19 cellular contexts compared by ENCODE assay signal in the genomic region with DNA sequence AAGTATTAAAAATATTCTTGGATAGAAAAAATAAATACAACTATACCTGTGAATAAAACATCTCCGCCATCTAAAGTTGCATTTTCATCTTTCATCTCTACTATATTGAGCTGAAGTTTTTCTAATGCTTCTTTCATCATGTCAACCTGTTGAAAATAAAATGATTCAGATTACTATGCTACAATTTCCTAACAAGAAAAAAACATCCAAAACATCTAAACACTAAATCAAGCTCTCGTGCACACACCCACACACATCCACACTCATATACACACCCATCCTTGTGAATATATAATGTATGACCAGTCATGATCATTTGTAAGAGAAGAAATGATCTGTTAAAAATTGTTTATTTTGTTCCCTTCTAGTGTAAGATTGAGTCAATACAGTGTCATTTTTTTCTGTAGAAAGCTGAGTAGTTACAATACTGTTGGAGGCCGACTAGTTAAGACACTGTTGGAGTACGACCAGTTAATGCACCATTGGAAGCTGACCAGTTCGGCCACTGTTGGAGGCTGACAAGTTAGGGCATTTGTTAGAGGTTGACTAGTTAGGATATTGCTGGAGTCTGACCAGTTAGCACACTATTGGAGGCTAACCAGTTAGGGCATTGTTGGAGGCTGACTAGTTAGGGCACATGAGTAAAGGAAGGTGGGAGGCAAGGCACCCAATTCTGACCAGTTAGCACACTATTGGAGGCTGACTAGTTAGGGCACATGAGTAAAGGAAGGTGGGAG.
DNase-seq lines count a peak whose midpoint lies in the region; ATAC-seq, FAIRE-seq and TF ChIP-seq lines count a peak whose summit lies in the region.
"Had no signal": no experiment of that assay in that cellular context is flagged by ENCODE, and none has a peak within 500 bp of the region (broad histone marks: within the 10 kb centered on the region; RNA-seq: fewer than 3 reads in every experiment).

No MANE protein-coding gene starts in this region.

- no peak overlapping the region for H3K4me3 Mint-ChIP-seq in neural progenitor cell
- H3K4me3 Mint-ChIP-seq: CD4-positive, CD25-positive, alpha-beta regulatory T cell had no signal

- no peaks in the 10 kb centered on the region for H3K9me3 Mint-ChIP-seq in neural progenitor cell
- H3K9me3 Mint-ChIP-seq: CD4-positive, CD25-positive, alpha-beta regulatory T cell had no signal

- H3K27ac ChIP-seq in SJSA1, result 0 out of 2 replicates have a peak overlapping the region, but pooled peaks have one; percentile 55
- peak overlapping the region; percentile 76 for H3K27ac ChIP-seq in osteoblast (ENCODE audit: low read depth, low read length)
- no peak overlapping the region for H3K27ac ChIP-seq in neural progenitor cell
- H3K27ac ChIP-seq: Peyer's patch had no signal

- H3K36me3 ChIP-seq in SJSA1, result peaks cover 14% of the 10 kb centered on the region; the same call in 1 of the 2 replicates
- H3K36me3 ChIP-seq in osteoblast (ENCODE audit: insufficient read depth, low read length), result peaks cover 24% of the 10 kb centered on the region
- H3K36me3 ChIP-seq in neural progenitor cell, result no peaks in the 10 kb centered on the region
- H3K36me3 ChIP-seq: HAP-1, Peyer's patch had no signal

- H3K27ac Mint-ChIP-seq in neural progenitor cell, result no peak overlapping the region
- H3K27ac Mint-ChIP-seq: CD4-positive, CD25-positive, alpha-beta regulatory T cell had no signal

- no peak overlapping the region for H3K4me3 ChIP-seq in SJSA1
- no peak overlapping the region for H3K4me3 ChIP-seq in osteoblast (ENCODE audit: insufficient read depth, low read length)
- no peak overlapping the region for H3K4me3 ChIP-seq in neural progenitor cell
- H3K4me3 ChIP-seq: HAP-1, Peyer's patch had no signal

- H3K27me3 ChIP-seq in SJSA1 (replicated peaks), result no peaks in the 10 kb centered on the region
- H3K27me3 ChIP-seq in osteoblast (ENCODE audit: insufficient read depth, low read length), result no peaks in the 10 kb centered on the region
- H3K27me3 ChIP-seq in neural progenitor cell, result no peaks in the 10 kb centered on the region
- H3K27me3 ChIP-seq: Peyer's patch had no signal

- H3K9ac ChIP-seq in neural progenitor cell, result no peak overlapping the region

- no peaks in the 10 kb centered on the region for H3F3A ChIP-seq in neural progenitor cell (ENCODE audit: low read depth)

- TF ChIP-seq CTCF in D721Med (IDR thresholded peaks at IDR 0.05; ENCODE audit: insufficient read depth, missing control alignments) (no peak), osteoblast (IDR thresholded peaks at IDR 0.05; ENCODE audit: extremely low read depth, low read depth, low read length) (no peak), neural progenitor cell (IDR thresholded peaks at IDR 0.05) (no peak)

- H3K79me2 ChIP-seq in osteoblast (ENCODE audit: insufficient read depth, low read length) (peaks cover 65% of the 10 kb centered on the region), neural progenitor cell (ENCODE audit: low read depth) (no peaks in the 10 kb centered on the region)

- H3K27me3 Mint-ChIP-seq in neural progenitor cell (ENCODE audit: insufficient read depth, low read depth), result no peaks in the 10 kb centered on the region

- H3K9me3 ChIP-seq in SJSA1 (replicated peaks) (no peaks in the 10 kb centered on the region), osteoblast (ENCODE audit: low read depth, low read length) (no peaks in the 10 kb centered on the region), neural progenitor cell (ENCODE audit: low read depth) (no peaks in the 10 kb centered on the region)
- H3K9me3 ChIP-seq: HAP-1, Peyer's patch had no signal

- no peak overlapping the region for H2AFZ ChIP-seq in osteoblast (ENCODE audit: low read length)
- H2AFZ ChIP-seq in neural progenitor cell (replicated peaks), result no peak overlapping the region

- FAIRE-seq in D721Med (lab: Jason Lieb, UNC), result peak; percentile 6

- ATAC-seq in HG03342 (IDR thresholded peaks at IDR 0.05; ENCODE audit: unreplicated experiment) (no peak), HG03521 (IDR thresholded peaks at IDR 0.05; ENCODE audit: unreplicated experiment) (no peak)

- no peaks in the 10 kb centered on the region for H4K20me1 ChIP-seq in osteoblast (ENCODE audit: insufficient read depth, low read length)
- no peaks in the 10 kb centered on the region for H4K20me1 ChIP-seq in neural progenitor cell (ENCODE audit: low read depth)

- no peak for DNase-seq in D721Med (ENCODE audit: insufficient read length, low spot score)
- peak; percentile 49 for DNase-seq in HCEC 1CT
- DNase-seq in SJSA1 (ENCODE audit: low read depth in 1 of 2, low spot score in 2 of 2), result no peak
- no peak for DNase-seq in osteoblast (ENCODE audit: insufficient read length, low spot score, missing footprints)
- no peak for DNase-seq in activated CD4-positive, CD25-positive, alpha-beta regulatory T cell (lab: John Stamatoyannopoulos, UW)
- DNase-seq in neural progenitor cell (ENCODE audit: low spot score), result no peak
- DNase-seq: ACHN; CD4-positive, CD25-positive, alpha-beta regulatory T cell; DMS79 treated with DMSO at 0.1 percent for 48 hours; KG1; NCI-H1105 treated with DMSO at 0.1 percent for 48 hours; NCI-H187; NCI-H774; Peyer's patch; SHP77 treated with DMSO at 0.1 percent for 48 hours; SW 1271 had no signal

- H3K4me1 ChIP-seq in SJSA1 (replicated peaks), result peaks cover 44% of the 10 kb centered on the region
- H3K4me1 ChIP-seq in osteoblast (ENCODE audit: insufficient read depth, low read length), result peaks cover 57% of the 10 kb centered on the region
- no peaks in the 10 kb centered on the region for H3K4me1 ChIP-seq in neural progenitor cell
- H3K4me1 ChIP-seq: Peyer's patch had no signal

- peak overlapping the region; percentile 9 for H3K4me2 ChIP-seq in osteoblast (ENCODE audit: insufficient read depth, low read length)
- no peak overlapping the region for H3K4me2 ChIP-seq in neural progenitor cell

- no peaks in the 10 kb centered on the region for H3K36me3 Mint-ChIP-seq in neural progenitor cell
- H3K36me3 Mint-ChIP-seq: CD4-positive, CD25-positive, alpha-beta regulatory T cell had no signal

- H3K4me1 Mint-ChIP-seq in neural progenitor cell, result peaks cover 38% of the 10 kb centered on the region
- H3K4me1 Mint-ChIP-seq: CD4-positive, CD25-positive, alpha-beta regulatory T cell had no signal
